2 cellular contexts compared by ENCODE assay signal in the genomic region with DNA sequence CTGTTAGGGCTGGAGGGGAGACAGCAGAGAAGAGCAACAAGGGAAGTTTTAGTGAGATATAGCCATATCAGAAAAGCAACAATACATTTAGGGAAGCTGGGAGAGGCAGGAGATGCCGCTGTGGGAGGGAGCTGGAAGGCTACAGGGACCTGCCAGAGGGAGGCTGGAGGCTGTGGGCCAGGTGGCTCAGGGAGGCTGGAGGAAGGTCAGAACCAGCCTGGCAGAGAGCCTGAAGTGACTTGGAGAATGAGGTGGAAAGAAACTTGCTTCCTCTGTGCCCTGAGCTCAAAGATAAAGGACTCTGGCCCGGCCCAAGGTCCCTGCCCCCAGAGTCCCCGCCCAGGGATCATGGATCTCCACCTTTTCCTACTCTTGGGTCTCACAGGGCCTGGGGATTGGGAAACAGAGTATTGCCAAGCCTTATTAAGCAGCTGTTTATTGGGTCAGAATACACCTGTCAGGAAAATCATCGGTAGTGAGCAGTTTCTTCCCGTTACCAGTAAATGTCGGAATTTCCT.
TF ChIP-seq lines count a peak whose summit lies in the region.

No MANE protein-coding gene starts in this region.

TF ChIP-seq in K562, 482 proteins besides CTCF, POLR2A, EP300 and RAD21:
- TF ChIP-seq NCOA6 (IDR thresholded peaks at IDR 0.05) (no peak), XRCC4 (IDR thresholded peaks at IDR 0.05; ENCODE audit: extremely low read depth, insufficient read depth, insufficient read length) (no peak), JUNB (CRISPR knock-in tag; conservative IDR thresholded peaks at IDR 0.05) (no peak), MAFG (tag; conservative IDR thresholded peaks at IDR 0.05) (no peak), EZH2 (IDR thresholded peaks at IDR 0.05; ENCODE audit: borderline replicate concordance, low read depth, low read length) (no peak), ZNF75A (CRISPR knock-in tag; IDR thresholded peaks at IDR 0.05) (no peak)

TF ChIP-seq in HepG2, 621 proteins besides CTCF, POLR2A, EP300 and RAD21:
- TF ChIP-seq ARNT2 (CRISPR knock-in tag; IDR thresholded peaks at IDR 0.05; ENCODE audit: low read depth) (no peak), HNF4A (CRISPR knock-in tag; IDR thresholded peaks at IDR 0.05) (peak; percentile 57)
- TF ChIP-seq, protein P1, sequence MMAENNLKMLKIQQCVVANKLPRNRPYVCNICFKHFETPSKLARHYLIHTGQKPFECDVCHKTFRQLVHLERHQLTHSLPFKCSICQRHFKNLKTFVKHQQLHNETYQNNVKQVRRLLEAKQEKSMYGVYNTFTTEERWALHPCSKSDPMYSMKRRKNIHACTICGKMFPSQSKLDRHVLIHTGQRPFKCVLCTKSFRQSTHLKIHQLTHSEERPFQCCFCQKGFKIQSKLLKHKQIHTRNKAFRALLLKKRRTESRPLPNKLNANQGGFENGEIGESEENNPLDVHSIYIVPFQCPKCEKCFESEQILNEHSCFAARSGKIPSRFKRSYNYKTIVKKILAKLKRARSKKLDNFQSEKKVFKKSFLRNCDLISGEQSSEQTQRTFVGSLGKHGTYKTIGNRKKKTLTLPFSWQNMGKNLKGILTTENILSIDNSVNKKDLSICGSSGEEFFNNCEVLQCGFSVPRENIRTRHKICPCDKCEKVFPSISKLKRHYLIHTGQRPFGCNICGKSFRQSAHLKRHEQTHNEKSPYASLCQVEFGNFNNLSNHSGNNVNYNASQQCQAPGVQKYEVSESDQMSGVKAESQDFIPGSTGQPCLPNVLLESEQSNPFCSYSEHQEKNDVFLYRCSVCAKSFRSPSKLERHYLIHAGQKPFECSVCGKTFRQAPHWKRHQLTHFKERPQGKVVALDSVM (CRISPR knock-in tag; IDR thresholded peaks at IDR 0.05): peak; percentile 46; the same call in 1 of the 2 replicates
- TF ChIP-seq, protein P2, sequence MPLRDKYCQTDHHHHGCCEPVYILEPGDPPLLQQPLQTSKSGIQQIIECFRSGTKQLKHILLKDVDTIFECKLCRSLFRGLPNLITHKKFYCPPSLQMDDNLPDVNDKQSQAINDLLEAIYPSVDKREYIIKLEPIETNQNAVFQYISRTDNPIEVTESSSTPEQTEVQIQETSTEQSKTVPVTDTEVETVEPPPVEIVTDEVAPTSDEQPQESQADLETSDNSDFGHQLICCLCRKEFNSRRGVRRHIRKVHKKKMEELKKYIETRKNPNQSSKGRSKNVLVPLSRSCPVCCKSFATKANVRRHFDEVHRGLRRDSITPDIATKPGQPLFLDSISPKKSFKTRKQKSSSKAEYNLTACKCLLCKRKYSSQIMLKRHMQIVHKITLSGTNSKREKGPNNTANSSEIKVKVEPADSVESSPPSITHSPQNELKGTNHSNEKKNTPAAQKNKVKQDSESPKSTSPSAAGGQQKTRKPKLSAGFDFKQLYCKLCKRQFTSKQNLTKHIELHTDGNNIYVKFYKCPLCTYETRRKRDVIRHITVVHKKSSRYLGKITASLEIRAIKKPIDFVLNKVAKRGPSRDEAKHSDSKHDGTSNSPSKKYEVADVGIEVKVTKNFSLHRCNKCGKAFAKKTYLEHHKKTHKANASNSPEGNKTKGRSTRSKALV (CRISPR knock-in tag; IDR thresholded peaks at IDR 0.05): no peak
TF ChIP-seq in HepG2: peak in this region for 2.
